32 cellular contexts compared by ENCODE assay signal in the genomic region with DNA sequence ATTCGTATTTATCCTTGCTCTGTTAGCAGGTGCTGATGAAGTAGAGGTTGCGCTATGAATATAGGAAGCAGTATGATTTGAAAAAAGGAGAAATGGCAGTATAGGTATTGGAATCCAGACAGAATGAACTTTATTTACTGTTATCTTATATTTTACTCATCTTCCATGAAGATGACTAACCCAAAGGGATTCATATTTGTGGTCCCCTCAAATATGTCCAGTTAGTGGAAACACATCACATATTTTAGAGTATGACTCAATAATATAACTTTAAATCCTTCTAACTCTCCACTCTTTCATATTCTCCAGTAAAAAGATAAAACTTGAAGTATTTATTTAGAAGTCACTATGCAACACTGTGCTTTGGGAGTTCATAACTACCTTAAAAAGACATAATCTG.
A peak's percentile ranks its signal among the peaks of the same experiment; 100 is the strongest.
DNase-seq lines count a peak whose midpoint lies in the region; ATAC-seq lines count a peak whose summit lies in the region.
"Had no signal": no experiment of that assay in that cellular context is flagged by ENCODE, and none has a peak within 500 bp of the region (broad histone marks: within the 10 kb centered on the region; RNA-seq: fewer than 3 reads in every experiment).

No MANE protein-coding gene starts in this region.

- no peaks in the 10 kb centered on the region for H3K27me3 ChIP-seq in skeletal muscle satellite cell (ENCODE audit: control insufficient read depth, insufficient read depth, low read length)
- H3K27me3 ChIP-seq: ascending aorta, ovary, SJCRH30, suprapubic skin, upper lobe of right lung had no signal

- H3K4me1 ChIP-seq in skeletal muscle satellite cell (ENCODE audit: control insufficient read depth, insufficient read depth, low read length): peaks cover 45% of the 10 kb centered on the region
- H3K4me1 ChIP-seq: ascending aorta, lower lobe of right lung, suprapubic skin, upper lobe of right lung had no signal

- DNase-seq in ELR (ENCODE audit: low read depth) (peak; percentile 79), NCI-H226 (peak; percentile 63), fibroblast of peridontal ligament (ENCODE audit: extremely low read depth) (peak; percentile 39), NCI-H146 treated with DMSO at 0.1 percent for 48 hours (lab: John Stamatoyannopoulos, UW; ENCODE audit: unreplicated experiment) (no peak), SKM-1 (lab: John Stamatoyannopoulos, UW; ENCODE audit: unreplicated experiment) (no peak), NCI-H2196 treated with DMSO at 0.1 percent for 48 hours (lab: John Stamatoyannopoulos, UW; ENCODE audit: unreplicated experiment) (no peak)
- DNase-seq: activated CD4-positive, alpha-beta T cell treated with anti-CD3 and anti-CD28 coated beads for 48 hours; activated T-cell treated with anti-CD3 and anti-CD28 coated beads for 4 hours; caudate nucleus; erythroblast; foreskin melanocyte; GF-D8; GOT3; lower lobe of right lung; mucosa of descending colon; MV-4-11; NCI-H1436; NCI-H2081 treated with DMSO at 0.1 percent for 48 hours; NCI-H446; NCI-H82; ovary; SJCRH30; T1000; upper lobe of right lung; WERI-Rb-1 had no signal

- H3K36me3 ChIP-seq in skeletal muscle satellite cell (ENCODE audit: insufficient read depth, low read length): no peaks in the 10 kb centered on the region
- H3K36me3 ChIP-seq: ascending aorta, lower lobe of right lung, ovary, SJCRH30, suprapubic skin, upper lobe of right lung, WERI-Rb-1 had no signal

- H3K4me2 ChIP-seq in skeletal muscle satellite cell (ENCODE audit: low read length): peak overlapping the region; percentile 13
- H3K4me2 ChIP-seq: KMS-11 had no signal

- no peaks in the 10 kb centered on the region for H3K9me3 ChIP-seq in skeletal muscle satellite cell (replicated peaks; ENCODE audit: low read length)
- H3K9me3 ChIP-seq: ascending aorta, lower lobe of right lung, mucosa of descending colon, ovary, SJCRH30, suprapubic skin, upper lobe of right lung had no signal

- H3K9ac ChIP-seq in skeletal muscle satellite cell (ENCODE audit: low read depth, low read length): peak overlapping the region; percentile 38
- H3K9ac ChIP-seq: KMS-11 had no signal

- ATAC-seq in HG02678 (IDR thresholded peaks at IDR 0.05; ENCODE audit: unreplicated experiment): no peak
- ATAC-seq: activated naive CD4-positive, alpha-beta T cell treated with anti-CD3 and anti-CD28 coated beads, Interleukin-2, amount 50 U/mL, for 72 hours; lower lobe of right lung; mucosa of descending colon; stimulated activated memory B cell treated with anti-CD40 and anti-IgM and Interleukin-4, amounts not matched to agents 10 μg/mL and 1 μg/mL and 100 μg/mL, for 72 hours; upper lobe of right lung had no signal

- no peak overlapping the region for H3K4me3 ChIP-seq in skeletal muscle satellite cell (ENCODE audit: low read length)
- H3K4me3 ChIP-seq: ascending aorta, lower lobe of right lung, mucosa of descending colon, ovary, SJCRH30, suprapubic skin, upper lobe of right lung had no signal

Comparison
In these comparisons a context has a peak if more than half of its experiments do, and no peak if none do; other contexts are left out.
1. DNase-seq: peak in ELR (single experiment), NCI-H226 (single experiment) and fibroblast of peridontal ligament (single experiment); none in NCI-H146 treated with DMSO at 0.1 percent for 48 hours (single experiment), SKM-1 (single experiment) and NCI-H2196 treated with DMSO at 0.1 percent for 48 hours (single experiment).